8 cellular contexts compared by ENCODE assay signal in the genomic region with DNA sequence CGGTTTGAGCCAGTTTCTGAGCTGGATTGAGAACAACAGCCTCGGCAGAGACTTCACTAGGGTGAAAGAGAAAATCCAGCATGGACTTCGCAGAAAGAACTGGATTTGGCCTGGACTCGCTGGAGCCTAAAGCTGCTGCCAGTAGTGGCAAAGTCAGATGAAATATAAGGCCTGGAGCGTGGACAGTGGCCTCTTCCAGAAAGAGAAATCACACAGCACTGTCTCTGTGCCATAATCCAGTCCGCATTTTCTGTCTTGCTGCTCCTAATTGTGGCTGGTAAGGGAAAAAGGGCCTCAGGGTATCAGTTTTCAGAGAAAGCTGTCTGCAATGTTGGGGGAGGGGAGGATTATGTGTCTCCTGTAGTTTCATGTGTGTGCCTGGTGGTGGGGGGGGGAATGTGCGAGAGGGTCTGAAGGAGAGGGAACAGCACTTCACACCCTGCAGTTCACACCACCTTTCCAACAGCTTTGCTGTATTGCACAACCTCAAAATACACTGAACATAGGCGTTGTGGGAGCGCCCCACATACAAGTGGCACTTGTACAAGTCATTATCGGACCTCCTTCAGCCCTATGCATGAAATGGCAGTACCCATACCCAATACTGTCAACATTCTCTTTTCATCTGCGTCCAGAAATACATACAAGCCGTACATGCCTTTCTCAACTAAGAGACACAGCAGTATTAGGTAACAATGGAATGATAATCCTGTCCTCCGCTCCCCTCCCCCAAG.
DNase-seq lines count a peak whose midpoint lies in the region; ATAC-seq and TF ChIP-seq lines count a peak whose summit lies in the region.

No MANE protein-coding gene starts in this region.

- H3K36me3 ChIP-seq in neural cell (ENCODE audit: insufficient read depth, low read length) = no peaks in the 10 kb centered on the region

- H3F3A ChIP-seq in neural cell (ENCODE audit: insufficient read depth, low read length, poor library complexity, severe bottlenecking) = peaks cover 7% of the 10 kb centered on the region

- H3K27me3 Mint-ChIP-seq in stimulated activated naive CD8-positive, alpha-beta T cell treated with anti-CD3 and anti-CD28 coated beads, Interleukin-15, Interleukin-2, amounts not matched to agents 100 ng/mL and 50 ng/mL, for 24 hours = no peaks in the 10 kb centered on the region

- peak overlapping the region; percentile 21 for H3K9ac ChIP-seq in neural cell (ENCODE audit: low read length)

- no peak overlapping the region for H3K4me2 ChIP-seq in neural cell (ENCODE audit: low read length)

- no peak overlapping the region for H2AFZ ChIP-seq in neural cell (ENCODE audit: low read depth, low read length)

- peak overlapping the region; percentile 70 for H3K27ac ChIP-seq in neural cell (ENCODE audit: low read length)

- no peaks in the 10 kb centered on the region for H3K79me2 ChIP-seq in neural cell (replicated peaks; ENCODE audit: insufficient read depth, low read length)

- DNase-seq in CMK (ENCODE audit: low read depth) (peak; percentile 95), KG1 (lab: John Stamatoyannopoulos, UW) (peak; percentile 96), RPMI8226 (peak; percentile 75), fibroblast of the aortic adventitia (ENCODE audit: low read depth) (peak; percentile 100)
- DNase-seq in activated T-helper 9 cell treated with anti-CD3 and anti-CD28 coated beads, Interleukin-2, amount 50 U/mL, for 16 hours (ENCODE audit: low read depth) = peak; percentile 70

- no peak for TF ChIP-seq RAD21 in neural cell (conservative IDR thresholded peaks at IDR 0.05)

- H3K9me3 ChIP-seq in neural cell (ENCODE audit: low read length) = no peaks in the 10 kb centered on the region

- no peaks in the 10 kb centered on the region for H3K27me3 ChIP-seq in neural cell (ENCODE audit: insufficient read depth, low read depth, low read length)

- no peak for TF ChIP-seq CTCF in fibroblast of the aortic adventitia (IDR thresholded peaks at IDR 0.05; ENCODE audit: insufficient read depth, low read length)
- TF ChIP-seq CTCF in neural cell (IDR thresholded peaks at IDR 0.05; ENCODE audit: poor library complexity, severe bottlenecking) = no peak

- H3K4me1 Mint-ChIP-seq in stimulated activated naive CD8-positive, alpha-beta T cell treated with anti-CD3 and anti-CD28 coated beads, Interleukin-15, Interleukin-2, amounts not matched to agents 100 ng/mL and 50 ng/mL, for 24 hours (ENCODE audit: low read depth) = peaks cover 58% of the 10 kb centered on the region

- H3K9me3 Mint-ChIP-seq in stimulated activated naive CD8-positive, alpha-beta T cell treated with anti-CD3 and anti-CD28 coated beads, Interleukin-15, Interleukin-2, amounts not matched to agents 100 ng/mL and 50 ng/mL, for 24 hours = no peaks in the 10 kb centered on the region

- peaks cover 13% of the 10 kb centered on the region for H3K36me3 Mint-ChIP-seq in stimulated activated naive CD8-positive, alpha-beta T cell treated with anti-CD3 and anti-CD28 coated beads, Interleukin-15, Interleukin-2, amounts not matched to agents 100 ng/mL and 50 ng/mL, for 24 hours (ENCODE audit: low read depth)

- peak overlapping the region; percentile 95 for H3K27ac Mint-ChIP-seq in stimulated activated naive CD8-positive, alpha-beta T cell treated with anti-CD3 and anti-CD28 coated beads, Interleukin-15, Interleukin-2, amounts not matched to agents 100 ng/mL and 50 ng/mL, for 24 hours

- peak; percentile 27 for TF ChIP-seq EP300 in neural cell (conservative IDR thresholded peaks at IDR 0.05; ENCODE audit: poor library complexity, severe bottlenecking)

- ATAC-seq in GM21423 (IDR thresholded peaks at IDR 0.05; ENCODE audit: unreplicated experiment) = peak; percentile 60

- H3K9me2 ChIP-seq in neural cell (ENCODE audit: insufficient read depth, low read length) = no peaks in the 10 kb centered on the region

- H3K4me3 Mint-ChIP-seq in stimulated activated naive CD8-positive, alpha-beta T cell treated with anti-CD3 and anti-CD28 coated beads, Interleukin-15, Interleukin-2, amounts not matched to agents 100 ng/mL and 50 ng/mL, for 24 hours = peak overlapping the region; percentile 65

- H3K4me3 ChIP-seq in fibroblast of the aortic adventitia (ENCODE audit: low read depth, low read length) = no peak overlapping the region
- peak overlapping the region; percentile 7 for H3K4me3 ChIP-seq in neural cell (ENCODE audit: low read length)

- no peaks in the 10 kb centered on the region for H4K20me1 ChIP-seq in neural cell (ENCODE audit: insufficient read depth)

TF ChIP-seq in neural cell, 6 proteins besides CTCF, POLR2A, EP300 and RAD21:
- TF ChIP-seq SMC3 (conservative IDR thresholded peaks at IDR 0.05; ENCODE audit: poor library complexity) (no peak), EZH2 (IDR thresholded peaks at IDR 0.05; ENCODE audit: borderline replicate concordance, insufficient read depth, low read length, poor library complexity, severe bottlenecking) (no peak), MXI1 (conservative IDR thresholded peaks at IDR 0.05; ENCODE audit: poor library complexity, severe bottlenecking) (no peak), POLR2AphosphoS5 (IDR thresholded peaks at IDR 0.05) (peak; percentile 50), TAF1 (IDR thresholded peaks at IDR 0.05; ENCODE audit: low read depth) (no peak)
- TF ChIP-seq, protein P1, sequence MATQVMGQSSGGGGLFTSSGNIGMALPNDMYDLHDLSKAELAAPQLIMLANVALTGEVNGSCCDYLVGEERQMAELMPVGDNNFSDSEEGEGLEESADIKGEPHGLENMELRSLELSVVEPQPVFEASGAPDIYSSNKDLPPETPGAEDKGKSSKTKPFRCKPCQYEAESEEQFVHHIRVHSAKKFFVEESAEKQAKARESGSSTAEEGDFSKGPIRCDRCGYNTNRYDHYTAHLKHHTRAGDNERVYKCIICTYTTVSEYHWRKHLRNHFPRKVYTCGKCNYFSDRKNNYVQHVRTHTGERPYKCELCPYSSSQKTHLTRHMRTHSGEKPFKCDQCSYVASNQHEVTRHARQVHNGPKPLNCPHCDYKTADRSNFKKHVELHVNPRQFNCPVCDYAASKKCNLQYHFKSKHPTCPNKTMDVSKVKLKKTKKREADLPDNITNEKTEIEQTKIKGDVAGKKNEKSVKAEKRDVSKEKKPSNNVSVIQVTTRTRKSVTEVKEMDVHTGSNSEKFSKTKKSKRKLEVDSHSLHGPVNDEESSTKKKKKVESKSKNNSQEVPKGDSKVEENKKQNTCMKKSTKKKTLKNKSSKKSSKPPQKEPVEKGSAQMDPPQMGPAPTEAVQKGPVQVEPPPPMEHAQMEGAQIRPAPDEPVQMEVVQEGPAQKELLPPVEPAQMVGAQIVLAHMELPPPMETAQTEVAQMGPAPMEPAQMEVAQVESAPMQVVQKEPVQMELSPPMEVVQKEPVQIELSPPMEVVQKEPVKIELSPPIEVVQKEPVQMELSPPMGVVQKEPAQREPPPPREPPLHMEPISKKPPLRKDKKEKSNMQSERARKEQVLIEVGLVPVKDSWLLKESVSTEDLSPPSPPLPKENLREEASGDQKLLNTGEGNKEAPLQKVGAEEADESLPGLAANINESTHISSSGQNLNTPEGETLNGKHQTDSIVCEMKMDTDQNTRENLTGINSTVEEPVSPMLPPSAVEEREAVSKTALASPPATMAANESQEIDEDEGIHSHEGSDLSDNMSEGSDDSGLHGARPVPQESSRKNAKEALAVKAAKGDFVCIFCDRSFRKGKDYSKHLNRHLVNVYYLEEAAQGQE (IDR thresholded peaks at IDR 0.05; ENCODE audit: borderline replicate concordance) = peak; percentile 62
